ENCODE assay signal across 20 cellular contexts in the genomic region with DNA sequence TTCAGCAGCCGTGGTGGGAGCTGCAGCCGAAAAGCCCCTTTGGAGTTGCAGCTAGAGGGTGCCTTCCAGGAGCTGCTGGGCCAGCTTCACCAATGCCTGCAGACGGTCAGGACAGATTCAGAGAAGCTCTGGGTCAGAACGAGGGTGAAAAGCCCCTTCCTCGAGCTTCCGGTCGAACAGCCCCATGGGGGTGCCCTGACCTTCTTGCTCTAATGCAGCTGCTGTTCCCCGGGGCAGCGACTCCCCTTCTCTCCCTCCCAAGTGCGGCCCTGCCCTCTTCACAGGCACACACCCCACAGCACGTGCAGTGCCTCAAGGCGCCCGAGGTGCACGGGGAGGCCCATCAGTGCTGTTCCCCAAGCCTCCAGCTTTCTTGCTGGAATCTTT. TPM values are rescaled to one million over a fixed set of nuclear protein-coding genes. Genes with fewer than 3 reads are reported as not detected.
DNase-seq lines count a peak whose midpoint lies in the region; ATAC-seq and TF ChIP-seq lines count a peak whose summit lies in the region.
"Had no signal": no experiment of that assay in that cellular context is flagged by ENCODE, and none has a peak within 500 bp of the region (broad histone marks: within the 10 kb centered on the region; RNA-seq: fewer than 3 reads in every experiment).

No MANE protein-coding gene starts in this region.

- CTCF ChIA-PET in activated CD4-positive, alpha-beta memory T cell treated with anti-CD3 and anti-CD28 coated beads for 36 hours (lab: Charles Lee): interaction anchor here (1.3 to 1.8 kb wide), 3 partner anchors 9 to 80 kb away, joined by 3 to 6 read pairs (median 4); no protein-coding TSS in a partner anchor
- CTCF ChIA-PET in activated CD4-positive, alpha-beta memory T cell treated with anti-CD3 and anti-CD28 coated beads, Interleukin-2, amount 10 ng/mL, durations not matched to agents 7 days and 5 days (lab: Charles Lee): interaction anchor here (1.0 to 2.4 kb wide), 3 partner anchors 9 to 118 kb away, joined by 3 to 16 read pairs (median 5); no protein-coding TSS in a partner anchor

- H3K56ac ChIP-seq in H9 (ENCODE audit: insufficient read length, low read depth, low read length): no peak overlapping the region

- peaks cover 5% of the 10 kb centered on the region for H3K9me3 Mint-ChIP-seq in activated CD4-positive, alpha-beta memory T cell treated with anti-CD3 and anti-CD28 coated beads for 36 hours
- no peaks in the 10 kb centered on the region for H3K9me3 Mint-ChIP-seq in activated CD4-positive, alpha-beta memory T cell treated with anti-CD3 and anti-CD28 coated beads, Interleukin-2, amount 10 ng/mL, durations not matched to agents 7 days and 5 days
- peaks cover 21 to 25% of the 10 kb centered on the region in 2 experiments for H3K9me3 Mint-ChIP-seq in H9
- H3K9me3 Mint-ChIP-seq in central memory CD8-positive, alpha-beta T cell: no peaks in the 10 kb centered on the region
- H3K9me3 Mint-ChIP-seq: activated T-helper 17 cell treated with anti-CD3 and anti-CD28 coated beads, Interleukin-2, amount 50 U/mL, for 72 hours had no signal

- no peak overlapping the region for H3K18ac ChIP-seq in H9 (ENCODE audit: insufficient read length, low read depth, low read length)
- peak overlapping the region; percentile 12 for H3K18ac ChIP-seq in neuronal stem cell (ENCODE audit: low read length)

- H3K4me2 ChIP-seq in H9 (ENCODE audit: insufficient read depth, insufficient read length, low read length) (no peak overlapping the region), neuronal stem cell (ENCODE audit: insufficient read depth, low read length, poor library complexity, severe bottlenecking) (no peak overlapping the region)

- POLR2A ChIA-PET in activated CD4-positive, alpha-beta memory T cell treated with anti-CD3 and anti-CD28 coated beads for 36 hours (lab: Charles Lee): interaction anchor here (2.5 kb wide), 1 partner anchor 25 kb away, joined by 12 read pairs; no protein-coding TSS in a partner anchor
- POLR2A ChIA-PET in activated CD4-positive, alpha-beta memory T cell treated with anti-CD3 and anti-CD28 coated beads, Interleukin-2, amount 10 ng/mL, durations not matched to agents 7 days and 5 days (lab: Charles Lee): interaction anchor here (0.7 to 2.5 kb wide), 4 partner anchors 13 to 25 kb away, joined by 3 to 11 read pairs (median 5); no protein-coding TSS in a partner anchor

- no peak overlapping the region for H3K14ac ChIP-seq in H9 (ENCODE audit: insufficient read depth, low read length)
- peak overlapping the region; percentile 67 for H3K14ac ChIP-seq in neuronal stem cell (ENCODE audit: low read length)

- H3K9me3 ChIP-seq in H9 (ENCODE audit: control insufficient read depth, low read depth, low read length): no peaks in the 10 kb centered on the region
- peaks cover 3 to 18% of the 10 kb centered on the region in 2 donors for H3K9me3 ChIP-seq in neuronal stem cell (replicated peaks in 1 of 2; ENCODE audit: control insufficient read depth in 2 of 2, insufficient read depth in 1 of 2, low read depth in 1 of 2, low read length in 2 of 2)
- H3K9me3 ChIP-seq: body of pancreas, psoas muscle had no signal

- H3K79me2 ChIP-seq in H9 (ENCODE audit: insufficient read depth, low read length): no peaks in the 10 kb centered on the region

- peak overlapping the region; percentile 77 for H3K27ac Mint-ChIP-seq in activated CD4-positive, alpha-beta memory T cell treated with anti-CD3 and anti-CD28 coated beads for 36 hours
- H3K27ac Mint-ChIP-seq in activated CD4-positive, alpha-beta memory T cell treated with anti-CD3 and anti-CD28 coated beads, Interleukin-2, amount 10 ng/mL, durations not matched to agents 7 days and 5 days: no peak overlapping the region
- no peak overlapping the region for H3K27ac Mint-ChIP-seq in H9
- H3K27ac Mint-ChIP-seq in central memory CD8-positive, alpha-beta T cell (ENCODE audit: low read depth): no peak overlapping the region
- H3K27ac Mint-ChIP-seq: activated T-helper 17 cell treated with anti-CD3 and anti-CD28 coated beads, Interleukin-2, amount 50 U/mL, for 72 hours had no signal

- WGBS in H9 (ENCODE audit: extremely low coverage, insufficient read length, low lambda C conversion rate): no CpG with 5 or more reads among the region's 14 CpGs
- no CpG with 5 or more reads among the region's 14 CpGs for WGBS in neuronal stem cell (ENCODE audit: extremely low coverage in 2 of 2, insufficient read length in 2 of 2, insufficient replicate concordance in 1 of 2), 2 donors

- no peak overlapping the region for H3T11ph ChIP-seq in H9 (ENCODE audit: low read length)

- no peak overlapping the region for H2BK120ac ChIP-seq in H9 (ENCODE audit: low read depth, low read length, poor library complexity, severe bottlenecking)
- no peak overlapping the region for H2BK120ac ChIP-seq in neuronal stem cell (ENCODE audit: low read depth, low read length)

- no peak overlapping the region for H3K4me3 Mint-ChIP-seq in activated CD4-positive, alpha-beta memory T cell treated with anti-CD3 and anti-CD28 coated beads for 36 hours
- no peak overlapping the region for H3K4me3 Mint-ChIP-seq in activated CD4-positive, alpha-beta memory T cell treated with anti-CD3 and anti-CD28 coated beads, Interleukin-2, amount 10 ng/mL, durations not matched to agents 7 days and 5 days
- no peak overlapping the region for H3K4me3 Mint-ChIP-seq in H9
- peak overlapping the region; percentile 72 for H3K4me3 Mint-ChIP-seq in central memory CD8-positive, alpha-beta T cell

- no peaks in the 10 kb centered on the region for H3K27me3 ChIP-seq in H9 (ENCODE audit: insufficient read depth, low read length)
- H3K27me3 ChIP-seq in neuronal stem cell (ENCODE audit: control insufficient read depth in 3 of 3, insufficient read depth in 3 of 3, low read depth in 1 of 3, low read length in 3 of 3): no peaks in the 10 kb centered on the region
- H3K27me3 ChIP-seq: body of pancreas had no signal

- H3K27ac ChIP-seq in H9 (ENCODE audit: insufficient read length, low read depth, low read length) (no peak overlapping the region), neuronal stem cell (replicated peaks; ENCODE audit: low read length) (no peak overlapping the region)
- H3K27ac ChIP-seq: body of pancreas, psoas muscle had no signal

- H3K79me1 ChIP-seq in H9 (ENCODE audit: insufficient read depth, low read depth, low read length, poor library complexity, severe bottlenecking): no peaks in the 10 kb centered on the region
- no peaks in the 10 kb centered on the region for H3K79me1 ChIP-seq in neuronal stem cell (ENCODE audit: low read depth, low read length)

- no peak overlapping the region for H3K9ac ChIP-seq in H9 (ENCODE audit: extremely low read depth, insufficient read length, low read length)
- H3K9ac ChIP-seq in neuronal stem cell (ENCODE audit: low read depth, low read length, poor library complexity): no peak overlapping the region

- no peak overlapping the region for H2AK5ac ChIP-seq in H9 (ENCODE audit: insufficient read length, low read length)
- H2AK5ac ChIP-seq in neuronal stem cell (ENCODE audit: low read depth, low read length): peak overlapping the region; percentile 96

- H2BK5ac ChIP-seq in H9 (ENCODE audit: insufficient read length, low read length) (no peak overlapping the region), neuronal stem cell (ENCODE audit: low read length) (peak overlapping the region; percentile 95)

- no peak overlapping the region for H3K4ac ChIP-seq in H9 (ENCODE audit: low read depth, low read length)
- no peak overlapping the region for H3K4ac ChIP-seq in neuronal stem cell (ENCODE audit: low read length)

- H3K4me1 Mint-ChIP-seq in activated CD4-positive, alpha-beta memory T cell treated with anti-CD3 and anti-CD28 coated beads for 36 hours (ENCODE audit: low read depth): peaks cover 59% of the 10 kb centered on the region
- H3K4me1 Mint-ChIP-seq in activated CD4-positive, alpha-beta memory T cell treated with anti-CD3 and anti-CD28 coated beads, Interleukin-2, amount 10 ng/mL, durations not matched to agents 7 days and 5 days: peaks cover 68% of the 10 kb centered on the region
- H3K4me1 Mint-ChIP-seq in H9: peaks cover 28 to 38% of the 10 kb centered on the region in 2 experiments
- peaks cover 51% of the 10 kb centered on the region for H3K4me1 Mint-ChIP-seq in central memory CD8-positive, alpha-beta T cell

- no peak overlapping the region for H4K5ac ChIP-seq in H9 (ENCODE audit: insufficient read length, low read depth, low read length)

- H3K27me3 Mint-ChIP-seq in activated CD4-positive, alpha-beta memory T cell treated with anti-CD3 and anti-CD28 coated beads for 36 hours: no peaks in the 10 kb centered on the region
- peaks cover 14% of the 10 kb centered on the region for H3K27me3 Mint-ChIP-seq in activated CD4-positive, alpha-beta memory T cell treated with anti-CD3 and anti-CD28 coated beads, Interleukin-2, amount 10 ng/mL, durations not matched to agents 7 days and 5 days
- H3K27me3 Mint-ChIP-seq in H9 (ENCODE audit: low read depth): peaks cover 3% of the 10 kb centered on the region
- no peaks in the 10 kb centered on the region for H3K27me3 Mint-ChIP-seq in central memory CD8-positive, alpha-beta T cell
- H3K27me3 Mint-ChIP-seq: activated T-helper 17 cell treated with anti-CD3 and anti-CD28 coated beads, Interleukin-2, amount 50 U/mL, for 72 hours had no signal

- ATAC-seq in central memory CD8-positive, alpha-beta T cell (replicated peaks; ENCODE audit: extremely low read depth, poor library complexity, severe bottlenecking): no peak
- ATAC-seq in GM21526 (IDR thresholded peaks at IDR 0.05; ENCODE audit: low FRiP score, unreplicated experiment) (no peak), GM18868 (IDR thresholded peaks at IDR 0.05; ENCODE audit: unreplicated experiment) (no peak)
- ATAC-seq: activated T-helper 17 cell treated with anti-CD3 and anti-CD28 coated beads, Interleukin-2, amount 50 U/mL, for 72 hours; body of pancreas; left lobe of liver; psoas muscle had no signal

- no peak overlapping the region for H2AFZ ChIP-seq in H9 (ENCODE audit: low read length)
- H2AFZ ChIP-seq in neuronal stem cell (ENCODE audit: low read length): no peak overlapping the region

- no peak overlapping the region for H3K4me3 ChIP-seq in neuronal stem cell (ENCODE audit: low read length in 2 of 2)
- H3K4me3 ChIP-seq: body of pancreas, psoas muscle had no signal

- TF ChIP-seq CTCF in H9 (conservative IDR thresholded peaks at IDR 0.05): no peak

- H4K91ac ChIP-seq in H9 (ENCODE audit: insufficient read length, low read depth, low read length): no peak overlapping the region
- peak overlapping the region; percentile 95 for H4K91ac ChIP-seq in neuronal stem cell (ENCODE audit: low read depth, low read length, poor library complexity)

- intact Hi-C loops in activated CD4-positive, alpha-beta memory T cell treated with anti-CD3 and anti-CD28 coated beads for 36 hours (cut with micrococcal nuclease): no loop called here

- no peak overlapping the region for H2BK20ac ChIP-seq in H9 (ENCODE audit: low read depth, low read length, poor library complexity, severe bottlenecking)

- H2BK15ac ChIP-seq in H9 (ENCODE audit: low read depth, low read length) (no peak overlapping the region), neuronal stem cell (ENCODE audit: low read length) (peak overlapping the region; percentile 91)

- H3K4me1 ChIP-seq in H9 (ENCODE audit: insufficient read depth, low read length) (no peaks in the 10 kb centered on the region; the same call in 1 of the 2 replicates), neuronal stem cell (ENCODE audit: control insufficient read depth in 2 of 2, insufficient read depth in 1 of 2, low read depth in 1 of 2, low read length in 2 of 2) (peaks cover 16 to 28% of the 10 kb centered on the region in 2 donors)

- H4K8ac ChIP-seq in H9 (replicated peaks; ENCODE audit: insufficient read length, low read depth, low read length): no peak overlapping the region
- H4K8ac ChIP-seq in neuronal stem cell (ENCODE audit: low read depth, low read length): no peak overlapping the region

- DNase-seq in activated CD4-positive, alpha-beta memory T cell treated with anti-CD3 and anti-CD28 coated beads for 36 hours: no peak
- no peak for DNase-seq in activated CD4-positive, alpha-beta memory T cell treated with anti-CD3 and anti-CD28 coated beads, Interleukin-2, amount 10 ng/mL, durations not matched to agents 7 days and 5 days
- DNase-seq in H9: peak; percentile 39
- no peak for DNase-seq in central memory CD8-positive, alpha-beta T cell (ENCODE audit: low spot score in 2 of 2)
- no peak for DNase-seq in neuronal stem cell (ENCODE audit: low spot score)
- DNase-seq in NCI-H187 treated with DMSO at 0.1 percent for 48 hours (lab: John Stamatoyannopoulos, UW): no peak
- DNase-seq: body of pancreas, COR-L47, hippocampal formation, NCI-H187, NCI-H524 treated with DMSO at 0.1 percent for 48 hours, psoas muscle had no signal

- no peaks in the 10 kb centered on the region for H3K23me2 ChIP-seq in H9 (ENCODE audit: insufficient read length, low read depth, low read length, poor library complexity, severe bottlenecking)

- H4K20me1 ChIP-seq in H9 (ENCODE audit: control insufficient read depth, insufficient read depth, insufficient read length): no peaks in the 10 kb centered on the region

- H3K23ac ChIP-seq in H9 (ENCODE audit: insufficient read length, low read depth, low read length): no peak overlapping the region
- H3K23ac ChIP-seq in neuronal stem cell (ENCODE audit: low read depth, low read length, poor library complexity): peak overlapping the region; percentile 46

- no peaks in the 10 kb centered on the region for H3K36me3 Mint-ChIP-seq in activated CD4-positive, alpha-beta memory T cell treated with anti-CD3 and anti-CD28 coated beads for 36 hours
- H3K36me3 Mint-ChIP-seq in activated CD4-positive, alpha-beta memory T cell treated with anti-CD3 and anti-CD28 coated beads, Interleukin-2, amount 10 ng/mL, durations not matched to agents 7 days and 5 days (ENCODE audit: low read depth): no peaks in the 10 kb centered on the region
- H3K36me3 Mint-ChIP-seq in H9 (ENCODE audit: insufficient read depth in 1 of 3, low read depth in 3 of 3): peaks cover 4 to 38% (median 13%) of the 10 kb centered on the region in 3 experiments; a peak in 6 of 7 replicates
- H3K36me3 Mint-ChIP-seq in central memory CD8-positive, alpha-beta T cell (ENCODE audit: insufficient read depth): peaks cover 1% of the 10 kb centered on the region

- no peak overlapping the region for H2BK12ac ChIP-seq in H9 (ENCODE audit: insufficient read length, low read depth, low read length)
- peak overlapping the region; percentile 67 for H2BK12ac ChIP-seq in neuronal stem cell (ENCODE audit: low read length)

- H3K36me3 ChIP-seq in neuronal stem cell (replicated peaks in 1 of 2; ENCODE audit: control insufficient read depth in 2 of 2, insufficient read depth in 2 of 2, low read length in 2 of 2): no peaks in the 10 kb centered on the region

RNA-seq across cellular contexts. Expression of a gene that starts 9.6 kb away (rescaled TPM):
- total RNA-seq in activated CD4-positive, alpha-beta memory T cell treated with anti-CD3 and anti-CD28 coated beads for 36 hours: 10 to 100 TPM; 25.6 TPM
- 10 to 100 TPM; 52.3 to 58.8 TPM for total RNA-seq in activated CD4-positive, alpha-beta memory T cell treated with anti-CD3 and anti-CD28 coated beads, Interleukin-2, amount 10 ng/mL, durations not matched to agents 7 days and 5 days
- 419 and 425 TPM in 2 replicates for total RNA-seq in H9 (2021)
- 629 TPM for polyA plus RNA-seq in neuronal stem cell (2013, experiment 1 of 2)
- polyA plus RNA-seq in neuronal stem cell (2013, experiment 2 of 2): 604 TPM

RNA-seq across cellular contexts. Expression of a gene that starts 16.5 kb away (rescaled TPM):
- total RNA-seq in activated CD4-positive, alpha-beta memory T cell treated with anti-CD3 and anti-CD28 coated beads for 36 hours: 100 to 1,000 TPM; 195 to 200 TPM
- 1,000 to 10,000 TPM; 1,010 to 1,055 TPM for total RNA-seq in activated CD4-positive, alpha-beta memory T cell treated with anti-CD3 and anti-CD28 coated beads, Interleukin-2, amount 10 ng/mL, durations not matched to agents 7 days and 5 days
- total RNA-seq in H9 (2021): 498 and 500 TPM in 2 replicates
- 171 TPM for polyA plus RNA-seq in neuronal stem cell (2013, experiment 1 of 2)
- 162 TPM for polyA plus RNA-seq in neuronal stem cell (2013, experiment 2 of 2)

RNA-seq across cellular contexts. Expression of a gene that starts 22.7 kb away (rescaled TPM):
- 100 to 1,000 TPM; 525 to 561 TPM for total RNA-seq in activated CD4-positive, alpha-beta memory T cell treated with anti-CD3 and anti-CD28 coated beads for 36 hours
- total RNA-seq in activated CD4-positive, alpha-beta memory T cell treated with anti-CD3 and anti-CD28 coated beads, Interleukin-2, amount 10 ng/mL, durations not matched to agents 7 days and 5 days: 1,000 to 10,000 TPM; 1,637 to 1,643 TPM
- 421 and 425 TPM in 2 replicates for total RNA-seq in H9 (2021)
- polyA plus RNA-seq in neuronal stem cell (2013, experiment 1 of 2): 660 TPM
- polyA plus RNA-seq in neuronal stem cell (2013, experiment 2 of 2): 657 TPM

RNA-seq across cellular contexts. Expression of a gene that starts 31.0 kb away (rescaled TPM):
- total RNA-seq in activated CD4-positive, alpha-beta memory T cell treated with anti-CD3 and anti-CD28 coated beads for 36 hours: not detected
- total RNA-seq in activated CD4-positive, alpha-beta memory T cell treated with anti-CD3 and anti-CD28 coated beads, Interleukin-2, amount 10 ng/mL, durations not matched to agents 7 days and 5 days: not detected
- not detected in 2 replicates for total RNA-seq in H9 (2021)
- not detected for polyA plus RNA-seq in neuronal stem cell (2013, experiment 1 of 2)
- 0.06 TPM for polyA plus RNA-seq in neuronal stem cell (2013, experiment 2 of 2)
- total RNA-seq: activated T-helper 17 cell treated with anti-CD3 and anti-CD28 coated beads, Interleukin-2, amount 50 U/mL, for 72 hours; body of pancreas; left lobe of liver; LHCN-M2; psoas muscle; RPMI7951; T-helper 1 cell treated with Interleukin-12 subunit alpha and Interleukin-12 subunit beta and Interleukin-4 antibody, amounts not matched to agents 30 ng/mL and 1 ng/mL, for 36 hours; temporal lobe had no signal
- polyA plus RNA-seq: psoas muscle had no signal

RNA-seq across cellular contexts. Expression of a gene that starts 39.0 kb away (rescaled TPM):
- total RNA-seq in activated CD4-positive, alpha-beta memory T cell treated with anti-CD3 and anti-CD28 coated beads for 36 hours: 1 to 10 TPM; 2.1 to 4.0 TPM
- total RNA-seq in activated CD4-positive, alpha-beta memory T cell treated with anti-CD3 and anti-CD28 coated beads, Interleukin-2, amount 10 ng/mL, durations not matched to agents 7 days and 5 days: under 1 TPM; 0.23 to 0.53 TPM
- total RNA-seq in H9 (2021): 101 and 105 TPM in 2 replicates
- polyA plus RNA-seq in neuronal stem cell (2013, experiment 1 of 2): 87.0 TPM
- polyA plus RNA-seq in neuronal stem cell (2013, experiment 2 of 2): 87.3 TPM
- total RNA-seq: RPMI7951 had no signal
